In the genomic region with DNA sequence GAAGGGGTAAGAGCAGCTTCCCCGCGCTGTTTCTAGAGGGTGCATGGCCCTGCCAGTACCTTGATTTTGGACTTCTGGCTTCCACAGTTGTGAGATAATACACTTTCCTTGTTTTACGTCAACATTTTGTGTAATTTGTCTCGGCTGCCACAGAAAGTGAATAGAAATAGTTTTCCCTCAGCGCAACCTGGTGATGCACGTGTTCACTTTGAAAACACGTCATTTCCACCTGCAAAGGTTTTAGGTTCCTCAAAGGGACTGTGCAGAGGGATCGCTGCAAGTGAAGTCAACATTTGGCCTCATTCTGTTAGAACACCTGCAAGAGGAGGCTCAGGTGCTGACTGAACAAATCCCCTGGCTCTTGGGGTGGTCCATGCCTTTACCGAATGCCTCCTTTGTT, we compare ENCODE assay signal across 18 cellular contexts.
"Had no signal": no experiment of that assay in that cellular context is flagged by ENCODE, and none has a peak within 500 bp of the region (broad histone marks: within the 10 kb centered on the region; RNA-seq: fewer than 3 reads in every experiment).

No MANE protein-coding gene starts in this region.

- H3K36me3 Mint-ChIP-seq: natural killer cell; stimulated activated effector memory CD8-positive, alpha-beta T cell treated with anti-CD3 and anti-CD28 coated beads, Interleukin-12 subunit alpha, Interleukin-12 subunit beta, amount 100 ng/mL, for 72 hours had no signal

- ATAC-seq: heart left ventricle; left colon; mucosa of descending colon; natural killer cell; stimulated activated effector memory CD8-positive, alpha-beta T cell treated with anti-CD3 and anti-CD28 coated beads, Interleukin-12 subunit alpha, Interleukin-12 subunit beta, amount 100 ng/mL, for 72 hours had no signal

- H3K4me1 Mint-ChIP-seq: natural killer cell; neural crest cell; stimulated activated effector memory CD8-positive, alpha-beta T cell treated with anti-CD3 and anti-CD28 coated beads, Interleukin-12 subunit alpha, Interleukin-12 subunit beta, amount 100 ng/mL, for 72 hours had no signal

- DNase-seq: effector CD4-positive, alpha-beta T cell; foreskin melanocyte; heart left ventricle; hippocampal formation; left colon; mucosa of descending colon; natural killer cell; nucleus accumbens; ovary; right lobe of liver; stimulated activated CD4-positive, alpha-beta T cell treated with anti-CD3 and anti-CD28 coated beads, Interleukin-4, amount 100 ng/mL, for 1 hour; stimulated activated CD8-positive, alpha-beta memory T cell treated with anti-CD3 and anti-CD28 coated beads, Interleukin-4, amount 100 ng/mL, for 48 hours; stomach; substantia nigra; transverse colon had no signal

- H3K9me3 Mint-ChIP-seq: natural killer cell; neural crest cell; stimulated activated effector memory CD8-positive, alpha-beta T cell treated with anti-CD3 and anti-CD28 coated beads, Interleukin-12 subunit alpha, Interleukin-12 subunit beta, amount 100 ng/mL, for 72 hours had no signal

- H3K4me3 Mint-ChIP-seq: natural killer cell; neural crest cell; stimulated activated effector memory CD8-positive, alpha-beta T cell treated with anti-CD3 and anti-CD28 coated beads, Interleukin-12 subunit alpha, Interleukin-12 subunit beta, amount 100 ng/mL, for 72 hours had no signal

- H3K27ac Mint-ChIP-seq: natural killer cell; progenitor cell of endocrine pancreas; stimulated activated effector memory CD8-positive, alpha-beta T cell treated with anti-CD3 and anti-CD28 coated beads, Interleukin-12 subunit alpha, Interleukin-12 subunit beta, amount 100 ng/mL, for 72 hours had no signal
